Comparison of ENCODE assay signal across 21 cellular contexts in genomic region chr16:85812811-85813700, GRCh38.
"Had no signal": no experiment of that assay in that cellular context is flagged by ENCODE, and none has a peak within 500 bp of the region (broad histone marks: within the 10 kb centered on the region; RNA-seq: fewer than 3 reads in every experiment).

No MANE protein-coding gene starts in this region.

- H3K27ac Mint-ChIP-seq: immature natural killer cell; natural killer cell; stimulated activated effector memory CD8-positive, alpha-beta T cell treated with anti-CD3 and anti-CD28 coated beads, Interleukin-12 subunit alpha, Interleukin-12 subunit beta, amount 100 ng/mL, for 72 hours; type B pancreatic cell had no signal

- H3K4me1 ChIP-seq: pancreas, stomach, tibial artery had no signal

- H3K4me2 ChIP-seq: smooth muscle cell had no signal

- H3K9me3 Mint-ChIP-seq: immature natural killer cell; natural killer cell; stimulated activated effector memory CD8-positive, alpha-beta T cell treated with anti-CD3 and anti-CD28 coated beads, Interleukin-12 subunit alpha, Interleukin-12 subunit beta, amount 100 ng/mL, for 72 hours; type B pancreatic cell had no signal

- H3K27me3 ChIP-seq: pancreas had no signal

- H3K36me3 ChIP-seq: neutrophil, pancreas, stomach, tibial artery had no signal

- H3K4me3 Mint-ChIP-seq: immature natural killer cell; natural killer cell; stimulated activated effector memory CD8-positive, alpha-beta T cell treated with anti-CD3 and anti-CD28 coated beads, Interleukin-12 subunit alpha, Interleukin-12 subunit beta, amount 100 ng/mL, for 72 hours; type B pancreatic cell had no signal

- H3K9me3 ChIP-seq: neutrophil, pancreas, stomach, tibial artery had no signal

- DNase-seq: cerebellar nuclear complex; effector CD4-positive, alpha-beta T cell; hypothalamus; immature natural killer cell; islet precursor cell; mammary epithelial cell; mesendoderm; natural killer cell; pancreas; stimulated activated CD4-positive, alpha-beta T cell treated with anti-CD3 and anti-CD28 coated beads, Interleukin-12 subunit alpha, Interleukin-12 subunit beta, amount 100 ng/mL, for 4 hours; stimulated activated CD4-positive, alpha-beta T cell treated with anti-CD3 and anti-CD28 coated beads, Interleukin-1b, Interleukin-23, amount 100 ng/mL, for 48 hours; stimulated activated CD4-positive, alpha-beta T cell treated with anti-CD3 and anti-CD28 coated beads, Interleukin-4, amount 100 ng/mL, for 1 hour; stimulated activated naive CD4-positive, alpha-beta T cell treated with Interleukin-2 at 50 U/mL for 16 hours; stomach had no signal

- H3K36me3 Mint-ChIP-seq: natural killer cell; stimulated activated effector memory CD8-positive, alpha-beta T cell treated with anti-CD3 and anti-CD28 coated beads, Interleukin-12 subunit alpha, Interleukin-12 subunit beta, amount 100 ng/mL, for 72 hours; type B pancreatic cell had no signal

- H3K27ac ChIP-seq: dorsolateral prefrontal cortex, neutrophil, pancreas, stomach, tibial artery had no signal

- ATAC-seq: natural killer cell; pancreas; sciatic nerve; stimulated activated effector memory CD8-positive, alpha-beta T cell treated with anti-CD3 and anti-CD28 coated beads, Interleukin-12 subunit alpha, Interleukin-12 subunit beta, amount 100 ng/mL, for 72 hours had no signal

- H3K4me1 Mint-ChIP-seq: immature natural killer cell; natural killer cell; stimulated activated effector memory CD8-positive, alpha-beta T cell treated with anti-CD3 and anti-CD28 coated beads, Interleukin-12 subunit alpha, Interleukin-12 subunit beta, amount 100 ng/mL, for 72 hours had no signal

- H3K4me3 ChIP-seq: pancreas, smooth muscle cell, stomach, tibial artery had no signal
